Comparison of ENCODE assay signal across 9 cellular contexts in genomic region chr15:85689729-85690128, GRCh38.
A peak's percentile ranks its signal among the peaks of the same experiment; 100 is the strongest.
DNase-seq lines count a peak whose midpoint lies in the region; ATAC-seq and TF ChIP-seq lines count a peak whose summit lies in the region.
"Had no signal": no experiment of that assay in that cellular context is flagged by ENCODE, and none has a peak within 500 bp of the region (broad histone marks: within the 10 kb centered on the region; RNA-seq: fewer than 3 reads in every experiment).

No MANE protein-coding gene starts in this region.

- peak overlapping the region; percentile 31 to 40 for H3K27ac ChIP-seq in ascending aorta

- intact Hi-C loops in ascending aorta (cut with DNase I) = no loop called here

- no peaks in the 10 kb centered on the region for H3K9me3 ChIP-seq in ascending aorta

- peaks cover 0 to 39% of the 10 kb centered on the region in 2 donors for H3K4me1 ChIP-seq in ascending aorta

- H3K27me3 ChIP-seq in ascending aorta = no peaks in the 10 kb centered on the region

- TF ChIP-seq CTCF in ascending aorta (IDR thresholded peaks at IDR 0.05) = no peak

- ATAC-seq in HG02642 (IDR thresholded peaks at IDR 0.05; ENCODE audit: poor library complexity, unreplicated experiment) = peak; percentile 39
- ATAC-seq: Panc1 had no signal

- peak overlapping the region; percentile 39 to 55 for H3K4me3 ChIP-seq in ascending aorta

- TF ChIP-seq POLR2A in GM10847 (IDR thresholded peaks at IDR 0.05; ENCODE audit: extremely low read depth, insufficient read length) = peak; percentile 66

- peak; percentile 54 for DNase-seq in T follicular helper cell (ENCODE audit: low read depth)
- peak in 1 of 2 donors; percentile 76 for DNase-seq in ascending aorta (ENCODE audit: low spot score in 2 of 2)
- DNase-seq in iPS-NIHi7 (ENCODE audit: extremely low spot score) = peak; percentile 62
- peak; percentile 41 for DNase-seq in stimulated activated CD4-positive, alpha-beta T cell treated with anti-CD3 and anti-CD28 coated beads, Interleukin-12 subunit alpha, Interleukin-12 subunit beta, amount 100 ng/mL, for 4 hours
- no peak for DNase-seq in 8988T
- no peak for DNase-seq in LoVo (ENCODE audit: low spot score)

- H3K36me3 ChIP-seq in ascending aorta = peaks cover 43 to 46% of the 10 kb centered on the region in 2 donors

Comparison
In these comparisons a context has a peak if more than half of its experiments do, and no peak if none do; other contexts are left out.
1. DNase-seq: peak in T follicular helper cell (single experiment), iPS-NIHi7 (single experiment) and stimulated activated CD4-positive, alpha-beta T cell treated with anti-CD3 and anti-CD28 coated beads, Interleukin-12 subunit alpha, Interleukin-12 subunit beta, amount 100 ng/mL, for 4 hours (single experiment); none in 8988T (single experiment) and LoVo (single experiment).